In genomic region chr2:86135653-86136052, GRCh38 we compare ENCODE assay signal across 21 cellular contexts. TPM values are rescaled to one million over a fixed set of nuclear protein-coding genes. Genes with fewer than 3 reads are reported as not detected.
DNase-seq lines count a peak whose midpoint lies in the region; ATAC-seq lines count a peak whose summit lies in the region.
"Had no signal": no experiment of that assay in that cellular context is flagged by ENCODE, and none has a peak within 500 bp of the region (broad histone marks: within the 10 kb centered on the region; RNA-seq: fewer than 3 reads in every experiment).

No MANE protein-coding gene starts in this region.

- no peaks in the 10 kb centered on the region for H3K27me3 Mint-ChIP-seq in activated naive CD4-positive, alpha-beta T cell treated with anti-CD3 and anti-CD28 coated beads for 36 hours (ENCODE audit: low read depth)
- H3K27me3 Mint-ChIP-seq in activated CD4-positive, alpha-beta memory T cell treated with anti-CD3 and anti-CD28 coated beads, Interleukin-2, amount 10 ng/mL, durations not matched to agents 7 days and 5 days = no peaks in the 10 kb centered on the region
- no peaks in the 10 kb centered on the region for H3K27me3 Mint-ChIP-seq in memory B cell
- H3K27me3 Mint-ChIP-seq: B cell had no signal

- H3K27ac Mint-ChIP-seq in activated naive CD4-positive, alpha-beta T cell treated with anti-CD3 and anti-CD28 coated beads for 36 hours = peak overlapping the region; percentile 3
- peak overlapping the region; percentile 23 for H3K27ac Mint-ChIP-seq in activated CD4-positive, alpha-beta memory T cell treated with anti-CD3 and anti-CD28 coated beads, Interleukin-2, amount 10 ng/mL, durations not matched to agents 7 days and 5 days
- peak overlapping the region; percentile 47 for H3K27ac Mint-ChIP-seq in memory B cell
- H3K27ac Mint-ChIP-seq: B cell had no signal

- no peaks in the 10 kb centered on the region for H3K9me3 Mint-ChIP-seq in activated naive CD4-positive, alpha-beta T cell treated with anti-CD3 and anti-CD28 coated beads for 36 hours
- no peaks in the 10 kb centered on the region for H3K9me3 Mint-ChIP-seq in activated CD4-positive, alpha-beta memory T cell treated with anti-CD3 and anti-CD28 coated beads, Interleukin-2, amount 10 ng/mL, durations not matched to agents 7 days and 5 days
- H3K9me3 Mint-ChIP-seq in memory B cell = no peaks in the 10 kb centered on the region

- H3K36me3 Mint-ChIP-seq in activated naive CD4-positive, alpha-beta T cell treated with anti-CD3 and anti-CD28 coated beads for 36 hours (ENCODE audit: low read depth) = peaks cover 50% of the 10 kb centered on the region
- H3K36me3 Mint-ChIP-seq in activated CD4-positive, alpha-beta memory T cell treated with anti-CD3 and anti-CD28 coated beads, Interleukin-2, amount 10 ng/mL, durations not matched to agents 7 days and 5 days (ENCODE audit: low read depth) = peaks cover 93% of the 10 kb centered on the region
- H3K36me3 Mint-ChIP-seq in memory B cell = peaks cover 38% of the 10 kb centered on the region

- POLR2A ChIA-PET in activated CD4-positive, alpha-beta memory T cell treated with anti-CD3 and anti-CD28 coated beads, Interleukin-2, amount 10 ng/mL, durations not matched to agents 7 days and 5 days (lab: Charles Lee) = interaction anchor here (1.4 to 1.5 kb wide), 2 partner anchors 17 to 29 kb away, joined by 4 to 10 read pairs; partner anchors contain the start of genes POLR1A and PTCD3

- DNase-seq in activated naive CD4-positive, alpha-beta T cell treated with anti-CD3 and anti-CD28 coated beads for 36 hours = no peak
- DNase-seq in activated naive CD4-positive, alpha-beta T cell (lab: John Stamatoyannopoulos, UW) = no peak
- DNase-seq in activated CD4-positive, alpha-beta memory T cell treated with anti-CD3 and anti-CD28 coated beads, Interleukin-2, amount 10 ng/mL, durations not matched to agents 7 days and 5 days = no peak
- no peak for DNase-seq in memory B cell (ENCODE audit: low spot score in 2 of 2)
- no peak for DNase-seq in stimulated activated CD4-positive, alpha-beta T cell treated with anti-CD3 and anti-CD28 coated beads, Interleukin-4, amount 100 ng/mL, for 1 hour
- DNase-seq: DMS53; GDM1; KG1; NCI-H1092 treated with DMSO at 0.1 percent for 48 hours; NCI-H1436 treated with DMSO at 0.1 percent for 48 hours; NCI-H2029; NCI-H226; NCI-H510A treated with DMSO at 0.1 percent for 48 hours; NCI-H774; NK-92 treated with Interleukin-12 subunit alpha and Interleukin-12 subunit beta, amount 100 ng/mL, for 24 hours; SIG-M5; SK-N-SH had no signal

- ATAC-seq in memory B cell (ENCODE audit: low read depth) = no peak
- ATAC-seq in HG03521 (IDR thresholded peaks at IDR 0.05; ENCODE audit: unreplicated experiment) = no peak
- ATAC-seq in HG02938 (IDR thresholded peaks at IDR 0.05; ENCODE audit: unreplicated experiment) = no peak

- CTCF ChIA-PET in activated naive CD4-positive, alpha-beta T cell treated with anti-CD3 and anti-CD28 coated beads for 36 hours (lab: Charles Lee) = interaction anchor here (1.2 kb wide), 1 partner anchor 498 kb away, joined by 4 read pairs; no protein-coding TSS in a partner anchor
- CTCF ChIA-PET in activated CD4-positive, alpha-beta memory T cell treated with anti-CD3 and anti-CD28 coated beads, Interleukin-2, amount 10 ng/mL, durations not matched to agents 7 days and 5 days (lab: Charles Lee) = no interaction called here

- H3K4me1 Mint-ChIP-seq in activated naive CD4-positive, alpha-beta T cell treated with anti-CD3 and anti-CD28 coated beads for 36 hours (ENCODE audit: low read depth) = peaks cover 4% of the 10 kb centered on the region
- H3K4me1 Mint-ChIP-seq in activated CD4-positive, alpha-beta memory T cell treated with anti-CD3 and anti-CD28 coated beads, Interleukin-2, amount 10 ng/mL, durations not matched to agents 7 days and 5 days = peaks cover 11% of the 10 kb centered on the region
- no peaks in the 10 kb centered on the region for H3K4me1 Mint-ChIP-seq in memory B cell
- H3K4me1 Mint-ChIP-seq: B cell had no signal

- H3K4me3 Mint-ChIP-seq in activated naive CD4-positive, alpha-beta T cell treated with anti-CD3 and anti-CD28 coated beads for 36 hours = no peak overlapping the region
- no peak overlapping the region for H3K4me3 Mint-ChIP-seq in activated CD4-positive, alpha-beta memory T cell treated with anti-CD3 and anti-CD28 coated beads, Interleukin-2, amount 10 ng/mL, durations not matched to agents 7 days and 5 days
- no peak overlapping the region for H3K4me3 Mint-ChIP-seq in memory B cell
- H3K4me3 Mint-ChIP-seq: B cell, CD14-positive monocyte had no signal

- intact Hi-C loops in activated naive CD4-positive, alpha-beta T cell treated with anti-CD3 and anti-CD28 coated beads for 36 hours (cut with micrococcal nuclease) = no loop called here

RNA-seq across cellular contexts. Expression of gene PTCD3, which starts 29.6 kb away (rescaled TPM):
- 100 to 1,000 TPM; 195 to 200 TPM for total RNA-seq in activated naive CD4-positive, alpha-beta T cell treated with anti-CD3 and anti-CD28 coated beads for 36 hours
- 100 to 1,000 TPM; 144 to 149 TPM for total RNA-seq in activated CD4-positive, alpha-beta memory T cell treated with anti-CD3 and anti-CD28 coated beads, Interleukin-2, amount 10 ng/mL, durations not matched to agents 7 days and 5 days

RNA-seq across cellular contexts. Expression of gene POLR1A, which starts 30.0 kb away (rescaled TPM):
- total RNA-seq in activated naive CD4-positive, alpha-beta T cell treated with anti-CD3 and anti-CD28 coated beads for 36 hours = 10 to 100 TPM; 25.3 to 27.1 TPM
- 10 to 100 TPM; 25.2 to 29.7 TPM for total RNA-seq in activated CD4-positive, alpha-beta memory T cell treated with anti-CD3 and anti-CD28 coated beads, Interleukin-2, amount 10 ng/mL, durations not matched to agents 7 days and 5 days

RNA-seq across cellular contexts. Expression of gene IMMT, which starts 59.6 kb away (rescaled TPM):
- total RNA-seq in activated naive CD4-positive, alpha-beta T cell treated with anti-CD3 and anti-CD28 coated beads for 36 hours = 100 to 1,000 TPM; 164 to 168 TPM
- total RNA-seq in activated CD4-positive, alpha-beta memory T cell treated with anti-CD3 and anti-CD28 coated beads, Interleukin-2, amount 10 ng/mL, durations not matched to agents 7 days and 5 days = 100 to 1,000 TPM; 144 to 147 TPM
